Comparison of ENCODE assay signal across 15 cellular contexts in genomic region chr6:75288023-75288422, GRCh38.
"Had no signal": no experiment of that assay in that cellular context is flagged by ENCODE, and none has a peak within 500 bp of the region (broad histone marks: within the 10 kb centered on the region; RNA-seq: fewer than 3 reads in every experiment).

No MANE protein-coding gene starts in this region.

- H3K27ac Mint-ChIP-seq: activated B cell treated with CpG ODN at 0.5 μM for 24 hours; activated CD4-positive, alpha-beta T cell treated with anti-CD3 and anti-CD28 coated beads, Interleukin-2, amount 10 ng/mL, durations not matched to agents 24 days and 14 days had no signal

- H3K36me3 ChIP-seq: lower lobe of right lung had no signal

- H3K27me3 Mint-ChIP-seq: activated B cell treated with CpG ODN at 0.5 μM for 24 hours; activated CD4-positive, alpha-beta T cell treated with anti-CD3 and anti-CD28 coated beads, Interleukin-2, amount 10 ng/mL, durations not matched to agents 24 days and 14 days had no signal

- ATAC-seq: activated naive CD4-positive, alpha-beta T cell treated with anti-CD3 and anti-CD28 coated beads, Interleukin-2, amount 50 U/mL, for 72 hours; body of pancreas; left cardiac atrium; lower lobe of right lung; sciatic nerve had no signal

- H3K9me3 ChIP-seq: body of pancreas, lower lobe of right lung, spleen had no signal

- H3K4me3 ChIP-seq: body of pancreas, lower lobe of right lung had no signal

- H3K27ac ChIP-seq: lower lobe of right lung had no signal

- H3K27me3 ChIP-seq: body of pancreas, spleen had no signal

- H3K4me3 Mint-ChIP-seq: activated B cell treated with CpG ODN at 0.5 μM for 24 hours had no signal

- DNase-seq: activated B cell treated with CpG ODN at 0.5 μM for 24 hours; activated CD4-positive, alpha-beta T cell treated with anti-CD3 and anti-CD28 coated beads, Interleukin-2, amount 10 ng/mL, durations not matched to agents 24 days and 14 days; amygdala; body of pancreas; cerebellar nuclear complex; effector CD8-positive, alpha-beta T cell; foreskin melanocyte; head of caudate nucleus; left cardiac atrium; lower lobe of right lung; spleen; T-helper 2 cell had no signal

- H3K9me3 Mint-ChIP-seq: activated B cell treated with CpG ODN at 0.5 μM for 24 hours; activated CD4-positive, alpha-beta T cell treated with anti-CD3 and anti-CD28 coated beads, Interleukin-2, amount 10 ng/mL, durations not matched to agents 24 days and 14 days; activated naive CD4-positive, alpha-beta T cell treated with anti-CD3 and anti-CD28 coated beads, Interleukin-2, amount 50 U/mL, for 72 hours; activated T-helper 2 cell treated with anti-CD3 and anti-CD28 coated beads, Interferon-gamma antibody, Interleukin-2, Interleukin-4, amounts not matched to agents 10 μg/mL and 5 μg/mL and 100 μg/mL, durations not matched to agents 14 hours and 24 hours and 36 hours had no signal
